13 cellular contexts compared by ENCODE assay signal in the genomic region with DNA sequence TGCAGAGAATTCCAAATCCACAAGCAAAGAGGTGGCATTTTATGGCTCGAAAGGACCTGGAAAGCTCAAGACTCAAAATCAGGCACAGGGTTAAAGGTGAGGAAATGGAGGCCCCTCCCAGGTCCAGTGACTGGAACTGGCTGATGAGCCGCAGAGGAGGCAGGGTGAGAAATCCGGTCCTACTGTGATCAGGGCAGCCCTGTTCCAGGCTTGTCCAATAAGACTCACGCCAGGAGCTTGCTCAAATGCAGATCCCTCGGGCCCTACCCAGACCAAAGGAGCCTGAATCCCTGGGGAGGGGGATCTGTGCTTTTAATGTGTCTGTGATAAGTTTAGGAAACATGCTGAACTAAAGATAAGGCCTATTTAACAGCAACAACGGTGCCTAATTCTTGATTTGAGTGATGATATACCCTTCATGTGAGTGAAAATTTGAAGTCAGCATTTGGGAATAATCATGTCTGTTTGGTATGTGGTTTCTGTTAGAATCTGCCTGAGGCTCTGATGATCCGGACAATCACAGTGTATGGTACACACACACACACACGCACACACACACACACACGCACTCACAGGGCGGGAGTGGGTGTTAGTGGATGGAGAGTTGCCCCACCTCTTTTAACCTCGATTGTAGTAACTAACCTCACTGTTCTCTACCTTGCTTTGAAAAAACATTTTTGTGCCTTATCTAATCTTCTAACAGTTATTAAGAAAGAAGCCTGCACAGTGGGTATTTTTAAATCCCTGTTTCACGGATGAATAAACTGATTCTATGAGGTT. TPM values are rescaled to one million over a fixed set of nuclear protein-coding genes. Genes with fewer than 3 reads are reported as not detected.
A peak's percentile ranks its signal among the peaks of the same experiment; 100 is the strongest.
DNase-seq lines count a peak whose midpoint lies in the region; ATAC-seq and TF ChIP-seq lines count a peak whose summit lies in the region.
"Had no signal": no experiment of that assay in that cellular context is flagged by ENCODE, and none has a peak within 500 bp of the region (broad histone marks: within the 10 kb centered on the region; RNA-seq: fewer than 3 reads in every experiment).

No MANE protein-coding gene starts in this region.

- intact Hi-C loops in right cardiac atrium (cut with DNase I) = no loop called here

- no peak for TF ChIP-seq POLR2A in erythroblast (IDR thresholded peaks at IDR 0.05; ENCODE audit: low read length)

- H3K9me3 Mint-ChIP-seq in nephron progenitor cell = no peaks in the 10 kb centered on the region

- peaks cover 17% of the 10 kb centered on the region for H3K4me1 ChIP-seq in effector memory CD4-positive, alpha-beta T cell (ENCODE audit: control insufficient read depth, insufficient read depth, low read length, poor library complexity, severe bottlenecking)
- H3K4me1 ChIP-seq in right cardiac atrium (ENCODE audit: control insufficient read depth, insufficient read depth, low read length) = peaks cover 4% of the 10 kb centered on the region

- H3K4me3 ChIP-seq in AG10803 (ENCODE audit: low read length) = no peak overlapping the region
- H3K4me3 ChIP-seq in effector memory CD4-positive, alpha-beta T cell (ENCODE audit: insufficient read depth, low read depth, low read length, poor library complexity, severe bottlenecking) = no peak overlapping the region
- H3K4me3 ChIP-seq in right cardiac atrium (ENCODE audit: low read length) = no peak overlapping the region

- ATAC-seq in right cardiac atrium (no peak), GM18498 (IDR thresholded peaks at IDR 0.05; ENCODE audit: unreplicated experiment) (no peak)
- ATAC-seq: activated CD4-positive, alpha-beta T cell treated with anti-CD3 and anti-CD28 coated beads for 36 hours; HCT116 had no signal

- H3K36me3 Mint-ChIP-seq in nephron progenitor cell (ENCODE audit: low read depth) = no peaks in the 10 kb centered on the region

- H3K4me3 Mint-ChIP-seq in nephron progenitor cell = no peak overlapping the region
- H3K4me3 Mint-ChIP-seq: activated CD4-positive, alpha-beta T cell treated with anti-CD3 and anti-CD28 coated beads for 36 hours had no signal

- H3K9me3 ChIP-seq in effector memory CD4-positive, alpha-beta T cell (ENCODE audit: control insufficient read depth, low read length) = no peaks in the 10 kb centered on the region
- no peaks in the 10 kb centered on the region for H3K9me3 ChIP-seq in right cardiac atrium (ENCODE audit: control insufficient read depth, low read length)

- peak overlapping the region; percentile 88 for H3K27ac Mint-ChIP-seq in nephron progenitor cell
- H3K27ac Mint-ChIP-seq: activated CD4-positive, alpha-beta T cell treated with anti-CD3 and anti-CD28 coated beads for 36 hours had no signal

- H3K27me3 ChIP-seq in effector memory CD4-positive, alpha-beta T cell (replicated peaks; ENCODE audit: control insufficient read depth, insufficient read depth, low read length, poor library complexity, severe bottlenecking) = no peaks in the 10 kb centered on the region
- H3K27me3 ChIP-seq in right cardiac atrium (ENCODE audit: control insufficient read depth, insufficient read depth) = no peaks in the 10 kb centered on the region

- peaks cover 16% of the 10 kb centered on the region for H3K27me3 Mint-ChIP-seq in nephron progenitor cell (ENCODE audit: low read depth, poor library complexity)
- H3K27me3 Mint-ChIP-seq: activated CD4-positive, alpha-beta T cell treated with anti-CD3 and anti-CD28 coated beads for 36 hours had no signal

- TF ChIP-seq CTCF in AG10803 (conservative IDR thresholded peaks at IDR 0.05; ENCODE audit: low read length) (no peak), nephron progenitor cell (IDR thresholded peaks at IDR 0.05) (no peak)

- 58% methylated on average over 12 of the region's 12 CpGs for WGBS in right cardiac atrium

- DNase-seq in AG10803 (ENCODE audit: low read depth) (peak; percentile 74), NCI-H69 (lab: John Stamatoyannopoulos, UW) (peak; percentile 85), epithelial cell of prostate (ENCODE audit: low read depth, low spot score) (no peak), nephron progenitor cell (no peak), right cardiac atrium (no peak), erythroblast (lab: John Stamatoyannopoulos, UW) (no peak)
- DNase-seq in effector memory CD4-positive, alpha-beta T cell = no peak
- DNase-seq: activated CD4-positive, alpha-beta T cell treated with anti-CD3 and anti-CD28 coated beads for 36 hours; activated naive CD4-positive, alpha-beta T cell; small intestine had no signal

- peak overlapping the region; percentile 98 for H3K27ac ChIP-seq in epithelial cell of prostate
- H3K27ac ChIP-seq in effector memory CD4-positive, alpha-beta T cell (ENCODE audit: insufficient read depth, low read length, poor library complexity, severe bottlenecking) = no peak overlapping the region
- no peak overlapping the region for H3K27ac ChIP-seq in right cardiac atrium (ENCODE audit: low read length)
- H3K27ac ChIP-seq: C4-2B had no signal

- no peaks in the 10 kb centered on the region for H3K36me3 ChIP-seq in effector memory CD4-positive, alpha-beta T cell (ENCODE audit: control insufficient read depth, insufficient read depth, low read length)

- H3K4me1 Mint-ChIP-seq in nephron progenitor cell = peaks cover 74% of the 10 kb centered on the region

RNA-seq across cellular contexts. Expression of a gene that starts 54.1 kb away (rescaled TPM):
- total RNA-seq in right cardiac atrium = 10 to 100 TPM; 10.0 to 15.3 (median 12.0) TPM
- polyA plus RNA-seq in right cardiac atrium = 3.8 TPM

Comparison
In these comparisons a context has a peak if more than half of its experiments do, and no peak if none do; other contexts are left out.
1. DNase-seq: peak in AG10803 (single experiment) and NCI-H69 (single experiment); none in epithelial cell of prostate (single experiment), nephron progenitor cell (single experiment), effector memory CD4-positive, alpha-beta T cell (0 of 3), right cardiac atrium (0 of 3) and erythroblast (0 of 2).